Comparison of ENCODE assay signal across 15 cellular contexts in genomic region chr10:75593690-75594556, GRCh38.
DNase-seq lines count a peak whose midpoint lies in the region; ATAC-seq, FAIRE-seq and TF ChIP-seq lines count a peak whose summit lies in the region.
"Had no signal": no experiment of that assay in that cellular context is flagged by ENCODE, and none has a peak within 500 bp of the region (broad histone marks: within the 10 kb centered on the region; RNA-seq: fewer than 3 reads in every experiment).

No MANE protein-coding gene starts in this region.

- H4K20me1 ChIP-seq in Loucy (ENCODE audit: insufficient read depth, low read length, poor library complexity, severe bottlenecking): no peaks in the 10 kb centered on the region

- H3K79me2 ChIP-seq in Loucy (ENCODE audit: insufficient read depth, low read length): no peaks in the 10 kb centered on the region

- 83 to 87% methylated on average over 14 of the region's 14 CpGs for WGBS in pancreas, 2 donors

- intact Hi-C loops in pancreas (cut with DNase I) (no loop called here), sciatic nerve (cut with DNase I) (no loop called here)

- peak; percentile 65 for TF ChIP-seq CTCF in Loucy (conservative IDR thresholded peaks at IDR 0.05; ENCODE audit: low read length)
- peak; percentile 25 for TF ChIP-seq CTCF in foreskin keratinocyte (conservative IDR thresholded peaks at IDR 0.05)
- no peak for TF ChIP-seq CTCF in pancreas (IDR thresholded peaks at IDR 0.05)

- no peak overlapping the region for H3K9ac ChIP-seq in Loucy (ENCODE audit: low read depth, low read length, poor library complexity, severe bottlenecking)

- FAIRE-seq in pancreas (lab: Jason Lieb, UNC): no peak
- FAIRE-seq: GM12878 had no signal

- H3K9me3 ChIP-seq in Loucy (ENCODE audit: insufficient read depth, low read depth, low read length): no peaks in the 10 kb centered on the region
- no peaks in the 10 kb centered on the region for H3K9me3 ChIP-seq in pancreas
- H3K9me3 ChIP-seq: esophagus muscularis mucosa had no signal

- H3K4me3 ChIP-seq in Loucy (ENCODE audit: low read length, poor library complexity, severe bottlenecking) (no peak overlapping the region), pancreas (no peak overlapping the region)
- H3K4me3 ChIP-seq: GM12878, PC-9 had no signal

- no peak overlapping the region for H2AFZ ChIP-seq in Loucy (ENCODE audit: low read length)
- H2AFZ ChIP-seq: PC-9 had no signal

- H3F3A ChIP-seq in Loucy (ENCODE audit: low read depth): no peaks in the 10 kb centered on the region

- H3K36me3 ChIP-seq in Loucy (ENCODE audit: insufficient read depth, low read length) (no peaks in the 10 kb centered on the region), pancreas (no peaks in the 10 kb centered on the region)
- H3K36me3 ChIP-seq: esophagus muscularis mucosa had no signal

- no peak overlapping the region for H3K4me2 ChIP-seq in Loucy (ENCODE audit: low read depth, low read length, poor library complexity, severe bottlenecking)
- H3K4me2 ChIP-seq: PC-9 had no signal

- H3K27me3 ChIP-seq in Loucy (ENCODE audit: insufficient read depth, low read length, poor library complexity, severe bottlenecking) (no peaks in the 10 kb centered on the region), foreskin keratinocyte (peaks cover 14% of the 10 kb centered on the region), pancreas (no peaks in the 10 kb centered on the region)
- H3K27me3 ChIP-seq: esophagus muscularis mucosa had no signal

- no peak for ATAC-seq in foreskin keratinocyte
- ATAC-seq in pancreas: peak in 3 of 4 donors; percentile 27 to 37 (median 36)
- ATAC-seq in sciatic nerve: no peak
- ATAC-seq: GM12878, T-cell had no signal

- H3K4me1 ChIP-seq in Loucy (ENCODE audit: insufficient read depth, low read length, poor library complexity, severe bottlenecking) (no peaks in the 10 kb centered on the region), foreskin keratinocyte (no peaks in the 10 kb centered on the region), pancreas (peaks cover 0 to 8% (median 3%) of the 10 kb centered on the region in 3 donors)

- DNase-seq in NCI-H2227 (lab: John Stamatoyannopoulos, UW; ENCODE audit: unreplicated experiment) (peak; percentile 28), NCI-H2227 treated with DMSO at 0.1 percent for 48 hours (lab: John Stamatoyannopoulos, UW) (no peak), foreskin keratinocyte (no peak), pancreas (peak in 1 of 6 donors; percentile 22), COLO829 (ENCODE audit: low spot score) (no peak), islet precursor cell (no peak), sciatic nerve (ENCODE audit: low spot score) (no peak)
- DNase-seq: activated CD4-positive, alpha-beta T cell treated with anti-CD3 and anti-CD28 coated beads for 1 hour; hypothalamus; NCI-H1092; PC-9; T-cell had no signal

- H3K9me2 ChIP-seq in Loucy (replicated peaks; ENCODE audit: low read depth, low read length): no peaks in the 10 kb centered on the region

- H3K27ac ChIP-seq in foreskin keratinocyte: no peak overlapping the region
- H3K27ac ChIP-seq in pancreas: no peak overlapping the region
- H3K27ac ChIP-seq: esophagus muscularis mucosa, PC-9 had no signal

Comparison
In these comparisons a context has a peak if more than half of its experiments do, and no peak if none do; other contexts are left out.
1. CTCF ChIP-seq: peak in Loucy (single experiment) and foreskin keratinocyte (single experiment); none in pancreas (0 of 4).
2. ATAC-seq: peak in pancreas (3 of 4); none in foreskin keratinocyte (single experiment) and sciatic nerve (single experiment).